ENCODE assay signal across 8 cellular contexts in genomic region chr15:50685976-50686467, GRCh38. TPM values are rescaled to one million over a fixed set of nuclear protein-coding genes. Genes with fewer than 3 reads are reported as not detected.
DNase-seq lines count a peak whose midpoint lies in the region; ATAC-seq and TF ChIP-seq lines count a peak whose summit lies in the region.

No MANE protein-coding gene starts in this region.

- peak overlapping the region; percentile 98 to 99 for H3K27ac ChIP-seq in right atrium auricular region

- H3K9me3 ChIP-seq in adipocyte (ENCODE audit: control insufficient read depth, low read length) (no peaks in the 10 kb centered on the region), right atrium auricular region (no peaks in the 10 kb centered on the region)

- peak overlapping the region; percentile 99 for H3K4me3 ChIP-seq in adipocyte (ENCODE audit: low read length)
- H3K4me3 ChIP-seq in right atrium auricular region: peak overlapping the region; percentile 90 to 95

- H3K27me3 ChIP-seq in adipocyte (replicated peaks; ENCODE audit: control insufficient read depth, insufficient read depth, low read length): no peaks in the 10 kb centered on the region
- H3K27me3 ChIP-seq in right atrium auricular region: no peaks in the 10 kb centered on the region

- H3K36me3 ChIP-seq in adipocyte (ENCODE audit: control insufficient read depth, insufficient read depth, low read length, severe bottlenecking): peaks cover 6% of the 10 kb centered on the region
- no peaks in the 10 kb centered on the region for H3K36me3 ChIP-seq in right atrium auricular region

- ATAC-seq in GM21423 (IDR thresholded peaks at IDR 0.05; ENCODE audit: unreplicated experiment) (peak; percentile 56), SK-N-SH treated with all-trans-retinoic acid at 6 μM for 48 hours (peak; percentile 87)

- DNase-seq in DMS79 treated with DMSO at 0.1 percent for 48 hours (lab: John Stamatoyannopoulos, UW) (peak; percentile 6), HUDEP-2 (lab: John Stamatoyannopoulos, UW; ENCODE audit: unreplicated experiment in 76 of 76) (peak in 59 of 76 experiments; percentile 9 to 72 (median 41)), adipocyte (ENCODE audit: low read depth) (peak; percentile 74), right atrium auricular region (ENCODE audit: low spot score) (peak; percentile 66), renal cortical epithelial cell (ENCODE audit: low read depth) (peak; percentile 35), KG1 (lab: John Stamatoyannopoulos, UW) (no peak)

- H3K4me1 ChIP-seq in adipocyte (ENCODE audit: control insufficient read depth, insufficient read depth, low read length) (peaks cover 42% of the 10 kb centered on the region), right atrium auricular region (peaks cover 0 to 45% of the 10 kb centered on the region in 2 donors)

- peak overlapping the region; percentile 99 for H3K9ac ChIP-seq in adipocyte (ENCODE audit: low read length)

- TF ChIP-seq CTCF in right atrium auricular region (IDR thresholded peaks at IDR 0.05): no peak

TF ChIP-seq in SK-N-SH treated with all-trans-retinoic acid at 6 μM for 48 hours, 23 proteins besides CTCF, POLR2A, EP300 and RAD21:
- TF ChIP-seq ARNTL (CRISPR knock-in tag; IDR thresholded peaks at IDR 0.05; ENCODE audit: borderline replicate concordance, low read depth): no peak
- no peak for TF ChIP-seq ZNF70 (CRISPR knock-in tag; IDR thresholded peaks at IDR 0.05)
- TF ChIP-seq ZNF565 (CRISPR knock-in tag; conservative IDR thresholded peaks at IDR 0.05; ENCODE audit: low read depth): no peak
- no peak for TF ChIP-seq ZFP3 (CRISPR knock-in tag; IDR thresholded peaks at IDR 0.05)
- TF ChIP-seq TSHZ2 (CRISPR knock-in tag; IDR thresholded peaks at IDR 0.05): no peak
- TF ChIP-seq OSR1 (CRISPR knock-in tag; IDR thresholded peaks at IDR 0.05): no peak
- TF ChIP-seq ISL1 (CRISPR knock-in tag; IDR thresholded peaks at IDR 0.05): no peak
- TF ChIP-seq CSRNP3 (CRISPR knock-in tag; IDR thresholded peaks at IDR 0.05): no peak
- TF ChIP-seq ZFP30 (CRISPR knock-in tag; IDR thresholded peaks at IDR 0.05): no peak
- no peak for TF ChIP-seq RARB (CRISPR knock-in tag; IDR thresholded peaks at IDR 0.05)
- no peak for TF ChIP-seq ESRRG (CRISPR knock-in tag; IDR thresholded peaks at IDR 0.05)
- no peak for TF ChIP-seq BACH2 (CRISPR knock-in tag; IDR thresholded peaks at IDR 0.05; ENCODE audit: borderline replicate concordance)
- TF ChIP-seq SNAI2 (CRISPR knock-in tag; IDR thresholded peaks at IDR 0.05): no peak
- TF ChIP-seq ZNF8 (CRISPR knock-in tag; IDR thresholded peaks at IDR 0.05): no peak
TF ChIP-seq in SK-N-SH treated with all-trans-retinoic acid at 6 μM for 48 hours: peak in this region for 0.

RNA-seq across cellular contexts. Expression of gene TRPM7, which starts 0.6 kb away (rescaled TPM):
- total RNA-seq in right atrium auricular region (10 to 100 TPM; 21.7 to 25.4 TPM), renal cortical epithelial cell (49.3 and 71.9 TPM in 2 replicates)
